Comparison of ENCODE assay signal across 1 cellular context in genomic region chr9:93198117-93198838, GRCh38.
A peak's percentile ranks its signal among the peaks of the same experiment; 100 is the strongest.
TF ChIP-seq lines count a peak whose summit lies in the region.

No MANE protein-coding gene starts in this region.

TF ChIP-seq in HepG2, 621 proteins besides CTCF, POLR2A, EP300 and RAD21:
- TF ChIP-seq ZBTB4 (CRISPR knock-in tag; IDR thresholded peaks at IDR 0.05; ENCODE audit: borderline replicate concordance) (0 out of 2 replicates have a peak, but pooled peaks have one; percentile 3), ZNF329 (CRISPR knock-in tag; IDR thresholded peaks at IDR 0.05; ENCODE audit: low read depth) (0 out of 2 replicates have a peak, but pooled peaks have one; percentile 62), POLR2AphosphoS2 (IDR thresholded peaks at IDR 0.05; ENCODE audit: low read depth, low read length) (no peak), HOMEZ (CRISPR knock-in tag; IDR thresholded peaks at IDR 0.05; ENCODE audit: low read depth) (no peak), UBTF (CRISPR knock-in tag; IDR thresholded peaks at IDR 0.05) (0 out of 2 replicates have a peak, but pooled peaks have one; percentile 1), ZSCAN9 (CRISPR knock-in tag; IDR thresholded peaks at IDR 0.05; ENCODE audit: borderline replicate concordance) (no peak), RFX1 (IDR thresholded peaks at IDR 0.05) (no peak), NFE2L2 (IDR thresholded peaks at IDR 0.05; ENCODE audit: low read length) (peak; percentile 61; the same call in 1 of the 2 replicates)
